In the genomic region with DNA sequence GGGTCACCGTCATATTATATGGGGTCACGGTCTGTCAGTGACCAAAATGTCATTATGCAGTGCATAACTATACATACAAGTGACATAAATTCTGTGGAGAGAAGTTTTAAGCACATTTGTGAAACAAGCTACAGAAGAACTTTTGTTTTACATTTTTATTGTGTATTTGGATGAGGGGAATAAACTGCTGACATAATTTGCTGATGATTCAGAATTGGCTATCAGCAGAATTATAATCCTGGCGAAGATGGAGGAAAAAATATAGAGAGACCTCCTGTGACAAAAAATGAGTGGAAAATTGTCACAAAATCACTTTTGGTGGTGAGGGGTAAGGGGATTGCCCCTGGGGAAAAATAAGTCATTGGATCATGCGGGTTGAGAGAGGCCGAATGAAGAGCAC, we compare ENCODE assay signal across 18 cellular contexts.
DNase-seq lines count a peak whose midpoint lies in the region; ATAC-seq and TF ChIP-seq lines count a peak whose summit lies in the region.
"Had no signal": no experiment of that assay in that cellular context is flagged by ENCODE, and none has a peak within 500 bp of the region (broad histone marks: within the 10 kb centered on the region; RNA-seq: fewer than 3 reads in every experiment).

No MANE protein-coding gene starts in this region.

- peak overlapping the region; percentile 8 for H3K14ac ChIP-seq in IMR-90 (replicated peaks; ENCODE audit: low read depth, low read length)
- H3K14ac ChIP-seq in mesenchymal stem cell (ENCODE audit: low read length in 2 of 2), result no peak overlapping the region

- no peak overlapping the region for H3K23ac ChIP-seq in IMR-90 (ENCODE audit: low read depth, low read length)
- H3K23ac ChIP-seq in mesenchymal stem cell (ENCODE audit: low read length in 2 of 2), result no peak overlapping the region

- in situ Hi-C loops in IMR-90 (cut with MboI; ENCODE audit: low sequenced_read_pairs), result no loop called here

- H3K4me1 ChIP-seq in IMR-90 (ENCODE audit: control insufficient read depth, insufficient read depth, low read length), result peaks cover 15% of the 10 kb centered on the region
- peaks cover 7% of the 10 kb centered on the region for H3K4me1 ChIP-seq in mesenchymal stem cell (ENCODE audit: control insufficient read depth, insufficient read depth, low read depth, low read length)
- peaks cover 49% of the 10 kb centered on the region for H3K4me1 ChIP-seq in SJCRH30

- H2BK5ac ChIP-seq in IMR-90 (ENCODE audit: low read depth, low read length, poor library complexity, severe bottlenecking) (peak overlapping the region; percentile 5), mesenchymal stem cell (ENCODE audit: low read depth, low read length, poor library complexity, severe bottlenecking) (no peak overlapping the region)

- H3K36me3 ChIP-seq in IMR-90 (ENCODE audit: control insufficient read depth, insufficient read depth, low read length) (no peaks in the 10 kb centered on the region), mesenchymal stem cell (ENCODE audit: control insufficient read depth in 1 of 2, insufficient read depth in 2 of 2, low read depth in 1 of 2, low read length in 2 of 2) (no peaks in the 10 kb centered on the region), SJCRH30 (no peaks in the 10 kb centered on the region)
- H3K36me3 ChIP-seq: Peyer's patch, SJSA1 had no signal

- H3K4me2 ChIP-seq in IMR-90 (ENCODE audit: low read depth, low read length), result no peak overlapping the region
- H3K4me2 ChIP-seq in mesenchymal stem cell (ENCODE audit: low read length, poor library complexity, severe bottlenecking), result no peak overlapping the region
- H3K4me2 ChIP-seq: KMS-11 had no signal

- H3K9me3 ChIP-seq in IMR-90 (ENCODE audit: control insufficient read depth, insufficient read depth, low read length), result no peaks in the 10 kb centered on the region
- no peaks in the 10 kb centered on the region for H3K9me3 ChIP-seq in mesenchymal stem cell (ENCODE audit: control insufficient read depth, low read length)
- no peaks in the 10 kb centered on the region for H3K9me3 ChIP-seq in SJCRH30 (replicated peaks)
- H3K9me3 ChIP-seq: Peyer's patch, SJSA1 had no signal

- peak overlapping the region; percentile 74 for H2BK120ac ChIP-seq in IMR-90 (ENCODE audit: low read depth, low read length)
- peak overlapping the region; percentile 90 for H2BK120ac ChIP-seq in mesenchymal stem cell (ENCODE audit: low read depth, low read length)

- CTCF ChIA-PET in IMR-90 (lab: Yijun Ruan, JAX), result interaction anchor here (0.6 kb wide), 1 partner anchor 781 kb away, joined by 6 read pairs; no protein-coding TSS in a partner anchor

- intact Hi-C loops in IMR-90 (cut with micrococcal nuclease), result loop anchor here (5.0 to 10.0 kb wide), 2 partner anchors 67 to 485 kb away; no protein-coding TSS in a partner anchor

- BruUV-seq in IMR-90 (replicated peaks; lab: Mats Ljungman, UMichigan), result no TSS peak

- ATAC-seq in stimulated activated naive CD8-positive, alpha-beta T cell treated with anti-CD3 and anti-CD28 coated beads, Interleukin-15, Interleukin-2, amounts not matched to agents 100 U/mL and 50 U/mL, for 24 hours, result no peak
- ATAC-seq in IMR-90 (ENCODE audit: low read depth), result no peak

- peak overlapping the region; percentile 24 for H2BK20ac ChIP-seq in IMR-90 (ENCODE audit: low read depth, low read length)

- H3K9ac ChIP-seq in IMR-90 (ENCODE audit: low read depth, low read length) (no peak overlapping the region), mesenchymal stem cell (ENCODE audit: low read length) (no peak overlapping the region)
- H3K9ac ChIP-seq: KMS-11 had no signal

- H3K9me1 ChIP-seq in IMR-90 (ENCODE audit: insufficient read depth, low read length), result peaks cover 13% of the 10 kb centered on the region

- H3K36me3 Mint-ChIP-seq in stimulated activated naive CD8-positive, alpha-beta T cell treated with anti-CD3 and anti-CD28 coated beads, Interleukin-15, Interleukin-2, amounts not matched to agents 100 ng/mL and 50 ng/mL, for 24 hours (ENCODE audit: low read depth), result no peaks in the 10 kb centered on the region
- H3K36me3 Mint-ChIP-seq: CD8-positive, alpha-beta memory T cell had no signal

- H2AK5ac ChIP-seq in IMR-90 (ENCODE audit: low read depth, low read length) (peak overlapping the region; percentile 46), mesenchymal stem cell (ENCODE audit: low read length, severe bottlenecking) (peak overlapping the region; percentile 92)

- H3K18ac ChIP-seq in IMR-90 (ENCODE audit: low read depth, low read length), result peak overlapping the region; percentile 86
- peak overlapping the region; percentile 15 to 69 for H3K18ac ChIP-seq in mesenchymal stem cell (ENCODE audit: low read depth in 1 of 2, low read length in 2 of 2)

- H4K8ac ChIP-seq in IMR-90 (ENCODE audit: low read depth in 2 of 2, low read length in 2 of 2) (peak overlapping the region; percentile 22 to 25; a peak in 2 of 4 replicates), mesenchymal stem cell (ENCODE audit: low read length) (no peak overlapping the region)

- H3K27me3 ChIP-seq in IMR-90 (ENCODE audit: control insufficient read depth, insufficient read depth, low read length) (no peaks in the 10 kb centered on the region), mesenchymal stem cell (ENCODE audit: control insufficient read depth in 1 of 2, insufficient read depth in 1 of 2, low read length in 2 of 2) (no peaks in the 10 kb centered on the region), SJCRH30 (no peaks in the 10 kb centered on the region)
- H3K27me3 ChIP-seq: Peyer's patch, SJSA1 had no signal

- H2AFZ ChIP-seq in IMR-90 (replicated peaks; ENCODE audit: low read length, poor library complexity) (no peak overlapping the region), mesenchymal stem cell (ENCODE audit: low read depth, low read length) (no peak overlapping the region)

- no peak overlapping the region for H3K27ac ChIP-seq in IMR-90 (ENCODE audit: insufficient read depth, low read length)
- H3K27ac ChIP-seq in mesenchymal stem cell (ENCODE audit: low read length, poor library complexity, severe bottlenecking), result peak overlapping the region; percentile 81
- no peak overlapping the region; the same call in 1 of the 2 replicates for H3K27ac ChIP-seq in SJCRH30
- H3K27ac ChIP-seq: C4-2B, KMS-11, Peyer's patch had no signal

- dilution Hi-C loops in IMR-90 (cut with HindIII; ENCODE audit: low sequenced_read_pairs, unreplicated experiment), result no loop called here

- no peaks in the 10 kb centered on the region for H3K27me3 Mint-ChIP-seq in stimulated activated naive CD8-positive, alpha-beta T cell treated with anti-CD3 and anti-CD28 coated beads, Interleukin-15, Interleukin-2, amounts not matched to agents 100 ng/mL and 50 ng/mL, for 24 hours

- WGBS in IMR-90 (ENCODE audit: extremely low coverage in 2 of 2, insufficient read length in 1 of 2), 2 experiments, result 75% methylated on average over 1 of the region's 5 CpGs; no CpG with 5 or more reads in 1 of the 2 experiments
- 85% methylated on average over 3 of the region's 5 CpGs for WGBS in mesenchymal stem cell

- peaks cover 5% of the 10 kb centered on the region for H3K9me3 Mint-ChIP-seq in stimulated activated naive CD8-positive, alpha-beta T cell treated with anti-CD3 and anti-CD28 coated beads, Interleukin-15, Interleukin-2, amounts not matched to agents 100 ng/mL and 50 ng/mL, for 24 hours

- no peaks in the 10 kb centered on the region for H4K20me1 ChIP-seq in IMR-90 (ENCODE audit: insufficient read depth, low read length)

- no peak overlapping the region for H2AK9ac ChIP-seq in IMR-90 (replicated peaks; ENCODE audit: low read depth, low read length, poor library complexity)

- peak overlapping the region; percentile 76; the same call in 2 of the 3 replicates for H2BK15ac ChIP-seq in IMR-90 (ENCODE audit: low read depth, low read length)
- no peak overlapping the region for H2BK15ac ChIP-seq in mesenchymal stem cell (ENCODE audit: low read depth, poor library complexity, severe bottlenecking)

- no peak overlapping the region for H2BK12ac ChIP-seq in mesenchymal stem cell (ENCODE audit: low read length in 2 of 2)

- H3K4me3 ChIP-seq in IMR-90 (ENCODE audit: insufficient read depth, low read depth, low read length), result no peak overlapping the region
- no peak overlapping the region for H3K4me3 ChIP-seq in mesenchymal stem cell (ENCODE audit: insufficient read depth in 1 of 2, low read depth in 1 of 2, low read length in 2 of 2)
- no peak overlapping the region for H3K4me3 ChIP-seq in SJCRH30
- H3K4me3 ChIP-seq: Peyer's patch, SJSA1 had no signal

- H3K4ac ChIP-seq in IMR-90 (ENCODE audit: low read depth, low read length) (peak overlapping the region; percentile 69), mesenchymal stem cell (ENCODE audit: low read depth in 1 of 2, low read length in 2 of 2) (no peak overlapping the region)

- POLR2A ChIA-PET in IMR-90 (lab: Charles Lee; ENCODE audit: unreplicated experiment), result no interaction called here

- TF ChIP-seq CTCF in IMR-90 (conservative IDR thresholded peaks at IDR 0.05; ENCODE audit: low read depth, low read length), result no peak

- no peak overlapping the region for H3K56ac ChIP-seq in IMR-90 (ENCODE audit: extremely low read depth, insufficient read depth, low read length)

- H3K4me1 Mint-ChIP-seq in stimulated activated naive CD8-positive, alpha-beta T cell treated with anti-CD3 and anti-CD28 coated beads, Interleukin-15, Interleukin-2, amounts not matched to agents 100 ng/mL and 50 ng/mL, for 24 hours (ENCODE audit: low read depth), result peaks cover 69% of the 10 kb centered on the region
- H3K4me1 Mint-ChIP-seq: CD8-positive, alpha-beta memory T cell had no signal

- TF ChIP-seq POLR2A in IMR-90 (IDR thresholded peaks at IDR 0.05; ENCODE audit: low read depth, low read length), result no peak

- no peak for TF ChIP-seq RAD21 in IMR-90 (IDR thresholded peaks at IDR 0.05; ENCODE audit: low read length)

- peak overlapping the region; percentile 9 for H3K4me3 Mint-ChIP-seq in stimulated activated naive CD8-positive, alpha-beta T cell treated with anti-CD3 and anti-CD28 coated beads, Interleukin-15, Interleukin-2, amounts not matched to agents 100 ng/mL and 50 ng/mL, for 24 hours
- H3K4me3 Mint-ChIP-seq: CD8-positive, alpha-beta memory T cell had no signal

- H4K5ac ChIP-seq in IMR-90 (ENCODE audit: low read depth, low read length), result peak overlapping the region; percentile 77; the same call in 1 of the 2 replicates

- H3K79me1 ChIP-seq in IMR-90 (ENCODE audit: low read depth in 1 of 2, low read length in 2 of 2) (no peaks in the 10 kb centered on the region), mesenchymal stem cell (replicated peaks; ENCODE audit: low read length, poor library complexity, severe bottlenecking) (no peaks in the 10 kb centered on the region)

- H4K91ac ChIP-seq in IMR-90 (ENCODE audit: insufficient read depth, low read depth, low read length), result peak overlapping the region; percentile 60; the same call in 1 of the 2 replicates
- no peak overlapping the region for H4K91ac ChIP-seq in mesenchymal stem cell (ENCODE audit: low read length)

- peak overlapping the region; percentile 79 for H3K27ac Mint-ChIP-seq in stimulated activated naive CD8-positive, alpha-beta T cell treated with anti-CD3 and anti-CD28 coated beads, Interleukin-15, Interleukin-2, amounts not matched to agents 100 ng/mL and 50 ng/mL, for 24 hours
- H3K27ac Mint-ChIP-seq: CD8-positive, alpha-beta memory T cell had no signal

- DNase-seq in stimulated activated naive CD8-positive, alpha-beta T cell treated with anti-CD3 and anti-CD28 coated beads, Interleukin-15, Interleukin-2, amounts not matched to agents 100 U/mL and 50 U/mL, for 24 hours, result no peak
- DNase-seq in IMR-90, result no peak
- DNase-seq in mesenchymal stem cell, result no peak
- no peak for DNase-seq in islet precursor cell
- DNase-seq in SJCRH30, result no peak
- no peak for DNase-seq in GM19238 (ENCODE audit: insufficient read length, low spot score)
- DNase-seq: AML-193; CD8-positive, alpha-beta memory T cell; EL; GF-D8; NCI-H1436 treated with DMSO at 0.1 percent for 48 hours; NCI-H1930; NCI-H69; Peyer's patch had no signal
